ENCODE assay signal across 2 cellular contexts in genomic region chr5:126357585-126358342, GRCh38.
TF ChIP-seq lines count a peak whose summit lies in the region.

No MANE protein-coding gene starts in this region.

TF ChIP-seq in K562, 482 proteins besides CTCF, POLR2A, EP300 and RAD21 (continued from another document):
- TF ChIP-seq ZNF785 (CRISPR knock-in tag; IDR thresholded peaks at IDR 0.05) = no peak

TF ChIP-seq in WTC11, 78 proteins besides CTCF, POLR2A, EP300 and RAD21 (continued from another document):
- TF ChIP-seq AFF4 (CRISPR knock-in tag; IDR thresholded peaks at IDR 0.05; ENCODE audit: borderline replicate concordance) (no peak), TEAD1 (CRISPR knock-in tag; IDR thresholded peaks at IDR 0.05) (no peak), GABPB1 (CRISPR knock-in tag; IDR thresholded peaks at IDR 0.05) (no peak), AR (CRISPR knock-in tag; IDR thresholded peaks at IDR 0.05) (no peak), CBFB (CRISPR knock-in tag; IDR thresholded peaks at IDR 0.05; ENCODE audit: low read depth) (no peak), ATF1 (CRISPR knock-in tag; IDR thresholded peaks at IDR 0.05) (no peak), ZSCAN18 (CRISPR knock-in tag; IDR thresholded peaks at IDR 0.05) (no peak), ZNF121 (CRISPR knock-in tag; IDR thresholded peaks at IDR 0.05) (no peak), E2F4 (CRISPR knock-in tag; IDR thresholded peaks at IDR 0.05; ENCODE audit: borderline replicate concordance, low read depth) (no peak), SMAD3 (CRISPR knock-in tag; IDR thresholded peaks at IDR 0.05; ENCODE audit: borderline replicate concordance) (no peak), ESRRA (CRISPR knock-in tag; IDR thresholded peaks at IDR 0.05; ENCODE audit: borderline replicate concordance) (no peak), FOXK1 (CRISPR knock-in tag; IDR thresholded peaks at IDR 0.05) (no peak), ATF6 (CRISPR knock-in tag; IDR thresholded peaks at IDR 0.05) (no peak), ZMAT4 (CRISPR knock-in tag; IDR thresholded peaks at IDR 0.05) (no peak), CREB1 (CRISPR knock-in tag; IDR thresholded peaks at IDR 0.05) (no peak)
